ENCODE assay signal across 17 cellular contexts in the genomic region with DNA sequence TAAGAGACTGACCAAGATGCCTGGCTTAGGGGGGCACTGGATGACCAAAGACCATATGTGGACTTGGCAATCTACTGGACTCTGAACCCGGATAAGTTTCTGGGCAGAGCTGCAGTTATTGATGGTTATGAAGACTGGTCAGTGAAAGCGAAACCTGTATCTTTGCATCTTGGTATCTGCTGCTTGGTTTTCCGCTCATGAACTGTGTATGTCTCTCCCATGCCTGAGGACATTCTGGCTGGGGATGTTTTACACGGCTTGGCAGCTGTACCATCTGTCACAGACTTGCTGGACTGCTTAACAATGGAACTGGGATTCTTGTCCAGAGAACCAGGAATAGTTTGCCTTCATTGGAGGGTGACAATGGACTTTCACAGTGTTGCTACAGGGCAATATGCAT.
DNase-seq lines count a peak whose midpoint lies in the region; ATAC-seq, FAIRE-seq and TF ChIP-seq lines count a peak whose summit lies in the region.
"Had no signal": no experiment of that assay in that cellular context is flagged by ENCODE, and none has a peak within 500 bp of the region (broad histone marks: within the 10 kb centered on the region; RNA-seq: fewer than 3 reads in every experiment).

No MANE protein-coding gene starts in this region.

- H3K79me2 ChIP-seq in HepG2 (ENCODE audit: insufficient read depth, low read length) (no peaks in the 10 kb centered on the region), hepatocyte (no peaks in the 10 kb centered on the region), smooth muscle cell (ENCODE audit: low read depth) (no peaks in the 10 kb centered on the region)

- peak; percentile 35; the same call in 1 of the 3 replicates for ATAC-seq in HepG2
- ATAC-seq in right lobe of liver, result no peak
- ATAC-seq in GM18870 (IDR thresholded peaks at IDR 0.05; ENCODE audit: unreplicated experiment), result no peak
- ATAC-seq: CD8-positive, alpha-beta T cell; PC-3; T-helper 17 cell had no signal

- peaks cover 21% of the 10 kb centered on the region for H3K9me3 ChIP-seq in HepG2 (ENCODE audit: low read length)
- no peaks in the 10 kb centered on the region for H3K9me3 ChIP-seq in right lobe of liver
- no peaks in the 10 kb centered on the region for H3K9me3 ChIP-seq in SJCRH30 (replicated peaks)
- H3K9me3 ChIP-seq in hepatocyte (ENCODE audit: low read depth), result no peaks in the 10 kb centered on the region
- no peaks in the 10 kb centered on the region for H3K9me3 ChIP-seq in smooth muscle cell (replicated peaks; ENCODE audit: low read depth)

- H3K9me2 ChIP-seq in hepatocyte (replicated peaks; ENCODE audit: insufficient read depth), result no peaks in the 10 kb centered on the region

- in situ Hi-C loops in HepG2 (cut with HindIII; ENCODE audit: extremely low pct_ligation_motif_present, low pct_unique_long_range_greater_than_20kb), result no loop called here

- H2AFZ ChIP-seq in HepG2 (ENCODE audit: low read length) (no peak overlapping the region), hepatocyte (peak overlapping the region; percentile 35), smooth muscle cell (ENCODE audit: low read depth) (peak overlapping the region; percentile 20)

- TF ChIP-seq EP300 in HepG2 (IDR thresholded peaks at IDR 0.05; ENCODE audit: low read depth in 2 of 2, low read length in 2 of 2) (no peak), HepG2 (CRISPR knock-in tag; IDR thresholded peaks at IDR 0.05; ENCODE audit: borderline replicate concordance) (no peak)

- no peaks in the 10 kb centered on the region for H3K4me1 ChIP-seq in HepG2 (ENCODE audit: insufficient read depth, low read length)
- H3K4me1 ChIP-seq in right lobe of liver, result no peaks in the 10 kb centered on the region
- H3K4me1 ChIP-seq in SJCRH30, result no peaks in the 10 kb centered on the region
- H3K4me1 ChIP-seq in hepatocyte (ENCODE audit: insufficient read depth), result peaks cover 4% of the 10 kb centered on the region
- H3K4me1 ChIP-seq in smooth muscle cell (ENCODE audit: low read depth), result no peaks in the 10 kb centered on the region
- H3K4me1 ChIP-seq: BLaER1 treated with 17β-estradiol and CSF1 and Interleukin-3, amounts not matched to agents 10 nM and 100 nM had no signal

- no peaks in the 10 kb centered on the region for H3F3A ChIP-seq in smooth muscle cell (ENCODE audit: low read depth)

- 56% methylated on average over 4 of the region's 4 CpGs for WGBS in HepG2 (ENCODE audit: low lambda C conversion rate)
- 66% methylated on average over 2 of the region's 4 CpGs for WGBS in right lobe of liver (ENCODE audit: insufficient coverage, low coverage, low lambda C conversion rate, missing lambda C conversion rate)
- whole genome bisulfite sequencing in hepatocyte (ENCODE audit: low lambda C conversion rate, missing lambda C conversion rate), result 62% methylated on average over 4 of the region's 4 CpGs
- WGBS in smooth muscle cell (ENCODE audit: low lambda C conversion rate), result 82% methylated on average over 4 of the region's 4 CpGs

- no peak for TF ChIP-seq RAD21 in HepG2 (CRISPR knock-in tag; IDR thresholded peaks at IDR 0.05)

- H3K9ac ChIP-seq in HepG2 (ENCODE audit: insufficient read depth, low read depth, low read length) (no peak overlapping the region), smooth muscle cell (ENCODE audit: low read depth) (no peak overlapping the region)
- H3K9ac ChIP-seq: BLaER1 treated with 17β-estradiol and CSF1 and Interleukin-3, amounts not matched to agents 10 nM and 100 nM had no signal

- H3K27ac ChIP-seq in HepG2 (ENCODE audit: extremely low read length, insufficient read depth, low read length) (no peak overlapping the region), right lobe of liver (no peak overlapping the region), SJCRH30 (no peak overlapping the region), hepatocyte (peak overlapping the region; percentile 43), smooth muscle cell (ENCODE audit: low read depth) (no peak overlapping the region)
- H3K27ac ChIP-seq: BLaER1 treated with 17β-estradiol and CSF1 and Interleukin-3, amounts not matched to agents 10 nM and 100 nM had no signal

- H3K27me3 ChIP-seq in HepG2 (ENCODE audit: control insufficient read depth in 1 of 2, insufficient read depth in 2 of 2, low read length in 2 of 2) (no peaks in the 10 kb centered on the region), right lobe of liver (no peaks in the 10 kb centered on the region), SJCRH30 (no peaks in the 10 kb centered on the region), hepatocyte (no peaks in the 10 kb centered on the region), smooth muscle cell (ENCODE audit: low read depth) (no peaks in the 10 kb centered on the region)
- H3K27me3 ChIP-seq: BLaER1 treated with 17β-estradiol and CSF1 and Interleukin-3, amounts not matched to agents 10 nM and 100 nM had no signal

- DNase-seq in HepG2 (ENCODE audit: low spot score) (no peak), right lobe of liver (no peak), SJCRH30 (peak; percentile 12 to 42), hepatocyte (ENCODE audit: low spot score) (peak; percentile 31), smooth muscle cell (lab: John Stamatoyannopoulos, UW; ENCODE audit: unreplicated experiment) (no peak), GM19239 (ENCODE audit: insufficient read length, low spot score) (no peak)
- DNase-seq in activated CD4-positive, alpha-beta T cell treated with anti-CD3 and anti-CD28 coated beads for 4 hours, result no peak
- DNase-seq: Calu3; CD8-positive, alpha-beta T cell; H9; NCI-H1105 treated with DMSO at 0.1 percent for 48 hours; NCI-H187 treated with DMSO at 0.1 percent for 48 hours; NCI-H345; PC-3; T-helper 17 cell had no signal

- H4K20me1 ChIP-seq in HepG2 (ENCODE audit: insufficient read depth, low read length), result no peaks in the 10 kb centered on the region
- no peaks in the 10 kb centered on the region for H4K20me1 ChIP-seq in hepatocyte (ENCODE audit: insufficient read depth, poor library complexity, severe bottlenecking)
- no peaks in the 10 kb centered on the region for H4K20me1 ChIP-seq in smooth muscle cell (ENCODE audit: low read depth)
- H4K20me1 ChIP-seq: BLaER1 treated with 17β-estradiol and CSF1 and Interleukin-3, amounts not matched to agents 10 nM and 100 nM had no signal

- BruUV-seq in HepG2 (replicated peaks; lab: Mats Ljungman, UMichigan), result no TSS peak

- TF ChIP-seq POLR2A in HepG2 (IDR thresholded peaks at IDR 0.05; ENCODE audit: insufficient read depth in 1 of 2, low read depth in 2 of 2, low read length in 2 of 2), result no peak
- no peak for TF ChIP-seq POLR2A in right lobe of liver (IDR thresholded peaks at IDR 0.05)

- CTCF ChIA-PET in HepG2 (lab: Yijun Ruan, JAX; ENCODE audit: low intra/inter-chr PET ratio, low total read pairs), result no interaction called here

- POLR2A ChIA-PET in HepG2 (lab: Yijun Ruan, JAX), result no interaction called here

- FAIRE-seq in HepG2 (lab: Jason Lieb, UNC) (no peak), GM19239 (lab: Jason Lieb, UNC) (no peak)

- no peak for TF ChIP-seq CTCF in HepG2 (CRISPR knock-in tag; IDR thresholded peaks at IDR 0.05)
- TF ChIP-seq CTCF in right lobe of liver (IDR thresholded peaks at IDR 0.05), result no peak
- TF ChIP-seq CTCF in hepatocyte (IDR thresholded peaks at IDR 0.05; ENCODE audit: poor library complexity), result no peak
- no peak for TF ChIP-seq CTCF in smooth muscle cell (IDR thresholded peaks at IDR 0.05; ENCODE audit: borderline replicate concordance, insufficient read depth, poor library complexity, severe bottlenecking)

- H3K4me2 ChIP-seq in HepG2 (ENCODE audit: low read depth, low read length) (0 out of 2 replicates have a peak overlapping the region, but pooled peaks have one; percentile 11), hepatocyte (peak overlapping the region; percentile 68), smooth muscle cell (no peak overlapping the region)
- H3K4me2 ChIP-seq: BLaER1 treated with 17β-estradiol and CSF1 and Interleukin-3, amounts not matched to agents 10 nM and 100 nM had no signal

- H3K4me3 ChIP-seq in HepG2 (replicated peaks in 1 of 3; ENCODE audit: insufficient read depth in 1 of 3, low read depth in 2 of 3, low read length in 3 of 3), result no peak overlapping the region
- no peak overlapping the region for H3K4me3 ChIP-seq in right lobe of liver
- H3K4me3 ChIP-seq in SJCRH30, result no peak overlapping the region
- no peak overlapping the region for H3K4me3 ChIP-seq in hepatocyte
- H3K4me3 ChIP-seq in smooth muscle cell, result peak overlapping the region; percentile 19
- H3K4me3 ChIP-seq: BLaER1 treated with 17β-estradiol and CSF1 and Interleukin-3, amounts not matched to agents 10 nM and 100 nM had no signal

- H3K36me3 ChIP-seq in HepG2 (replicated peaks in 1 of 2; ENCODE audit: control insufficient read depth in 1 of 2, insufficient read depth in 2 of 2, low read length in 2 of 2) (no peaks in the 10 kb centered on the region), right lobe of liver (no peaks in the 10 kb centered on the region), SJCRH30 (no peaks in the 10 kb centered on the region), hepatocyte (replicated peaks; ENCODE audit: insufficient read depth, low read depth) (no peaks in the 10 kb centered on the region), smooth muscle cell (ENCODE audit: low read depth) (no peaks in the 10 kb centered on the region)
- H3K36me3 ChIP-seq: BLaER1 treated with 17β-estradiol and CSF1 and Interleukin-3, amounts not matched to agents 10 nM and 100 nM had no signal

- intact Hi-C loops in HepG2 (cut with micrococcal nuclease; ENCODE audit: unreplicated experiment) (no loop called here), right lobe of liver (cut with DNase I) (no loop called here)

TF ChIP-seq in HepG2, 621 proteins besides CTCF, POLR2A, EP300 and RAD21 (continues in another document):
- no peak for TF ChIP-seq HOXA7 (CRISPR knock-in tag; IDR thresholded peaks at IDR 0.05)

Comparison
In these comparisons a context has a peak if more than half of its experiments do, and no peak if none do; other contexts are left out.
1. DNase-seq: peak in SJCRH30 (2 of 2) and hepatocyte (single experiment); none in HepG2 (single experiment), right lobe of liver (0 of 3), smooth muscle cell (single experiment), GM19239 (single experiment) and activated CD4-positive, alpha-beta T cell treated with anti-CD3 and anti-CD28 coated beads for 4 hours (0 of 2).